20 cellular contexts compared by ENCODE assay signal in the genomic region with DNA sequence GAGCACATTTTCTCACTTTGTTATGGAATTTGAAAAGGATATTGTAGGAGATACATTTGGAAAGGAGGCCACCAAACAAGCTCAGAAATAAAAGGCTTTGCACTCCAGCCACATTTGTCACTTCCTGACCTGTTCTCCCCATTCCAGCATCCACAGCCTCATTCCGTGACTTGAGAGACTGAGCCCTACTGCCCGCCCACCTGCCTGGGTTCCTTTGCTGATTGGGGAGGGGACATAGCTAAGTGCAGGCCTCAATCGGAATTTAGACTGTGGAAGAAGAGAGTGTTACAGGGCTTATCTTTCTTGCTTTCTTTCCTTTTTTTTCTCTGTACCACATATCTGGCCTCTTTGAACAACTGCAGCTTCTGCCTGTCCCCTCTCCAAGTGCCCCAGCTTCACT.
"Had no signal": no experiment of that assay in that cellular context is flagged by ENCODE, and none has a peak within 500 bp of the region (broad histone marks: within the 10 kb centered on the region; RNA-seq: fewer than 3 reads in every experiment).

No MANE protein-coding gene starts in this region.

- H3K9me3 Mint-ChIP-seq: activated T-cell treated with anti-CD3 and anti-CD28 coated beads, Interleukin-2, amount 50 U/mL, for 4 hours had no signal

- H3K36me3 ChIP-seq: heart left ventricle, sigmoid colon, transverse colon had no signal

- H3K4me3 Mint-ChIP-seq: activated naive CD8-positive, alpha-beta T cell treated with anti-CD3 and anti-CD28 coated beads for 36 hours; activated T-cell treated with anti-CD3 and anti-CD28 coated beads, Interleukin-2, amount 50 U/mL, for 4 hours; nephron progenitor cell; stimulated activated naive B cell treated with anti-CD40 and anti-IgM and Interleukin-4, amounts not matched to agents 10 μg/mL and 1 μg/mL and 100 μg/mL, for 72 hours; T-cell; T-helper 2 cell treated with Interferon-gamma antibody and Interleukin-4, amounts not matched to agents 5 μg/mL and 100 μg/mL, for 36 hours had no signal

- H3K4me1 ChIP-seq: heart left ventricle, sigmoid colon, transverse colon had no signal

- ATAC-seq: activated T-cell treated with anti-CD3 and anti-CD28 coated beads, Interleukin-2, amount 50 U/mL, for 4 hours; heart left ventricle; left ventricle myocardium superior; stimulated activated naive B cell treated with anti-CD40 and anti-IgM and Interleukin-4, amounts not matched to agents 10 μg/mL and 1 μg/mL and 100 μg/mL, for 72 hours; T-cell had no signal

- DNase-seq: activated CD4-positive, alpha-beta T cell treated with anti-CD3 and anti-CD28 coated beads, Interleukin-2, amount 50 U/mL, for 4 hours; activated CD8-positive, alpha-beta memory T cell treated with anti-CD3 and anti-CD28 coated beads for 24 hours; activated CD8-positive, alpha-beta memory T cell treated with anti-CD3 and anti-CD28 coated beads, Interleukin-2, amount 50 U/mL, for 4 hours; activated naive CD4-positive, alpha-beta T cell treated with Interleukin-2 at 50 U/mL for 16 hours; activated naive CD8-positive, alpha-beta T cell treated with anti-CD3 and anti-CD28 coated beads for 36 hours; activated T-cell treated with anti-CD3 and anti-CD28 coated beads, Interleukin-2, amount 50 U/mL, for 4 hours; heart left ventricle; left ventricle myocardium superior; nephron progenitor cell; nucleus accumbens; posterior cingulate gyrus; sigmoid colon; stimulated activated CD4-positive, alpha-beta T cell treated with anti-CD3 and anti-CD28 coated beads, Interleukin-2, amount 100 ng/mL, for 48 hours; stimulated activated CD8-positive, alpha-beta memory T cell treated with anti-CD3 and anti-CD28 coated beads, Interleukin-4, amount 100 ng/mL, for 48 hours; stimulated activated naive B cell treated with anti-CD40 and anti-IgM and Interleukin-4, amounts not matched to agents 10 μg/mL and 1 μg/mL and 100 μg/mL, for 72 hours; T-cell; transverse colon had no signal

- H3K9me3 ChIP-seq: transverse colon had no signal

- H3K27ac ChIP-seq: coronary artery, heart left ventricle, sigmoid colon, transverse colon had no signal

- H3K27me3 ChIP-seq: sigmoid colon, transverse colon had no signal

- H3K27ac Mint-ChIP-seq: activated naive CD8-positive, alpha-beta T cell treated with anti-CD3 and anti-CD28 coated beads for 36 hours; activated T-helper 2 cell treated with anti-CD3 and anti-CD28 coated beads, Interferon-gamma antibody, Interleukin-2, Interleukin-4, amounts not matched to agents 10 μg/mL and 5 μg/mL and 100 μg/mL, durations not matched to agents 14 hours and 24 hours and 36 hours; nephron progenitor cell; stimulated activated naive B cell treated with anti-CD40 and anti-IgM and Interleukin-4, amounts not matched to agents 10 μg/mL and 1 μg/mL and 100 μg/mL, for 72 hours; T-cell; T-helper 2 cell treated with Interferon-gamma antibody and Interleukin-4, amounts not matched to agents 5 μg/mL and 100 μg/mL, for 36 hours had no signal

- H3K36me3 Mint-ChIP-seq: activated naive CD8-positive, alpha-beta T cell treated with anti-CD3 and anti-CD28 coated beads for 36 hours; stimulated activated naive B cell treated with anti-CD40 and anti-IgM and Interleukin-4, amounts not matched to agents 10 μg/mL and 1 μg/mL and 100 μg/mL, for 72 hours; T-cell had no signal

- H3K27me3 Mint-ChIP-seq: stimulated activated naive B cell treated with anti-CD40 and anti-IgM and Interleukin-4, amounts not matched to agents 10 μg/mL and 1 μg/mL and 100 μg/mL, for 72 hours; T-cell had no signal

- H3K4me3 ChIP-seq: coronary artery, heart left ventricle, sigmoid colon, transverse colon had no signal

- H3K4me1 Mint-ChIP-seq: activated naive CD8-positive, alpha-beta T cell treated with anti-CD3 and anti-CD28 coated beads for 36 hours; nephron progenitor cell; stimulated activated naive B cell treated with anti-CD40 and anti-IgM and Interleukin-4, amounts not matched to agents 10 μg/mL and 1 μg/mL and 100 μg/mL, for 72 hours; T-cell had no signal
